Comparison of ENCODE assay signal across 8 cellular contexts in the genomic region with DNA sequence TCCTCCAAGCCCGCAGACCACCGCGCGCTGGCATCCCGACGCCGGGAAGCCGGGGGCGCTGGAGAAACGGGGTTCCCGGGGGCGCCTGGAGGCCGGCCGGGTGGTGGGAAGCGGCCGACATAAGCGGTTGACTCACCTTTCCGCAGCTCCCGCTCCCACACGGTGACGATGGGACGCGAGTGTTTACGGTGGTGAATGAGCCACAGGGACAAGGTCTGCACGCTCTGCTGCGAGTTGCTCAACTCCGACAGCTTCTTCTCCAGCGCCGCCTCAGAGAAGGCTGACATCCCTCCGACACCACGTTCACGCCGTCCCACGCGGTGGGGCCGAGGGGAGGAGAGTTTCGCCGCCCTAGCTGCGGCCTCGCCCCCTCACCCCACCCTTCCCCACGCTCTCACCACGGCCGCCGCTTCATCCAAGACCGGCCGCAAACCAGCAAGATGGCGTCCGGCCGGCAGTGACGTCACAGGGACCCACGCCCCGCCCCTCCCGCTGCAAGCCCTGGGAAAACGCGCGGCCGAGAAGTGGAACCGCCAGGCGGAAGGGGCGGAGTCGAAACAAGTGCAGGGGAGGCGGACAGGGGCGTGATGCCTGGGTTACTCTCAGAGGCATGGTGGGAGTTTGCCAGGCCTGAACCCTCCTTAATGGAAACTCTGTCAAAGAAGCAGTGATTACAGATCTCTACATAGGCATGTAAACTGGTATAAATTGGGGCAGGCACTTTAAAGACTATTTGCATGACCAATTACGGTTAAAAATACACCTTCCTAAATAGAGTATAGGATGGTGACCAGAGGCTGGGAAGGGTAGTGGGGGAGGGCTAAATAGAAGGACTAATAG. TPM values are rescaled to one million over a fixed set of nuclear protein-coding genes. Genes with fewer than 3 reads are reported as not detected.
DNase-seq lines count a peak whose midpoint lies in the region; ATAC-seq and TF ChIP-seq lines count a peak whose summit lies in the region.

A gene with protein sequence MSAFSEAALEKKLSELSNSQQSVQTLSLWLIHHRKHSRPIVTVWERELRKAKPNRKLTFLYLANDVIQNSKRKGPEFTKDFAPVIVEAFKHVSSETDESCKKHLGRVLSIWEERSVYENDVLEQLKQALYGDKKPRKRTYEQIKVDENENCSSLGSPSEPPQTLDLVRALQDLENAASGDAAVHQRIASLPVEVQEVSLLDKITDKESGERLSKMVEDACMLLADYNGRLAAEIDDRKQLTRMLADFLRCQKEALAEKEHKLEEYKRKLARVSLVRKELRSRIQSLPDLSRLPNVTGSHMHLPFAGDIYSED (minus strand): TSS at position 442 of the 840 bp plus-strand sequence. CDS start 155 bp downstream, at position 287.

- H3K27me3 ChIP-seq in kidney epithelial cell (ENCODE audit: control insufficient read depth, insufficient read depth, low read length): no peaks in the 10 kb centered on the region

- H3K36me3 ChIP-seq in kidney epithelial cell (ENCODE audit: control insufficient read depth, insufficient read depth, low read length): no peaks in the 10 kb centered on the region

- peaks cover 3% of the 10 kb centered on the region for H3K36me3 Mint-ChIP-seq in chondrocyte (ENCODE audit: low read depth)

- peak; percentile 78 for TF ChIP-seq POLR2A in GM19193 (IDR thresholded peaks at IDR 0.05; ENCODE audit: extremely low read depth, insufficient read depth, insufficient read length)

- DNase-seq in AML-193 (lab: John Stamatoyannopoulos, UW): peak; percentile 89 to 93
- peak; percentile 99 for DNase-seq in NCI-H510A treated with DMSO at 0.1 percent for 48 hours (lab: John Stamatoyannopoulos, UW)
- DNase-seq in activated CD4-positive, alpha-beta T cell treated with anti-CD3 and anti-CD28 coated beads for 24 hours (ENCODE audit: low read depth in 2 of 2): peak; percentile 97 to 98
- DNase-seq in chondrocyte (ENCODE audit: low spot score): peak; percentile 98
- peak; percentile 69 for DNase-seq in kidney epithelial cell (ENCODE audit: low read depth)
- DNase-seq in stimulated activated CD4-positive, alpha-beta T cell treated with anti-CD3 and anti-CD28 coated beads, Interleukin-15, amount 100 ng/mL, for 48 hours (ENCODE audit: low read depth in 2 of 2): peak; percentile 96 to 98

- peak within 1 kb of the TSS; percentile 88 for H3K4me3 Mint-ChIP-seq in chondrocyte (ENCODE audit: unreplicated experiment)

- peak; percentile 96 for ATAC-seq in HG03439 (IDR thresholded peaks at IDR 0.05; ENCODE audit: unreplicated experiment)

- H3K4me3 ChIP-seq in kidney epithelial cell (ENCODE audit: low read depth, low read length): peak within 1 kb of the TSS; percentile 86

- H3K9me3 Mint-ChIP-seq in chondrocyte (ENCODE audit: low read depth): no peaks in the 10 kb centered on the region

- peaks cover 26% of the 10 kb centered on the region for H3K4me1 Mint-ChIP-seq in chondrocyte (ENCODE audit: low read depth)

- H3K27ac Mint-ChIP-seq in chondrocyte (ENCODE audit: unreplicated experiment): peak within 1 kb of the TSS; percentile 96

- TF ChIP-seq CTCF in chondrocyte (IDR thresholded peaks at IDR 0.05): peak; percentile 24
- TF ChIP-seq CTCF in kidney epithelial cell (IDR thresholded peaks at IDR 0.05; ENCODE audit: insufficient read depth, low read length, poor library complexity, severe bottlenecking): no peak

- H3K27me3 Mint-ChIP-seq in chondrocyte (ENCODE audit: low read depth): peaks cover 3% of the 10 kb centered on the region

RNA-seq across cellular contexts. Expression of the gene that starts here (rescaled TPM):
- total RNA-seq in chondrocyte (35.5 to 45.2 TPM (median 39.8 TPM) in 3 replicates), kidney epithelial cell (58.6 and 64.8 TPM in 2 replicates)

Comparison
In these comparisons a context has a peak if more than half of its experiments do, and no peak if none do; other contexts are left out.
1. Peak in every context shown above with its lines: DNase-seq, ATAC-seq and H3K4me3 ChIP-seq.